ENCODE assay signal across 1 cellular context in the genomic region with DNA sequence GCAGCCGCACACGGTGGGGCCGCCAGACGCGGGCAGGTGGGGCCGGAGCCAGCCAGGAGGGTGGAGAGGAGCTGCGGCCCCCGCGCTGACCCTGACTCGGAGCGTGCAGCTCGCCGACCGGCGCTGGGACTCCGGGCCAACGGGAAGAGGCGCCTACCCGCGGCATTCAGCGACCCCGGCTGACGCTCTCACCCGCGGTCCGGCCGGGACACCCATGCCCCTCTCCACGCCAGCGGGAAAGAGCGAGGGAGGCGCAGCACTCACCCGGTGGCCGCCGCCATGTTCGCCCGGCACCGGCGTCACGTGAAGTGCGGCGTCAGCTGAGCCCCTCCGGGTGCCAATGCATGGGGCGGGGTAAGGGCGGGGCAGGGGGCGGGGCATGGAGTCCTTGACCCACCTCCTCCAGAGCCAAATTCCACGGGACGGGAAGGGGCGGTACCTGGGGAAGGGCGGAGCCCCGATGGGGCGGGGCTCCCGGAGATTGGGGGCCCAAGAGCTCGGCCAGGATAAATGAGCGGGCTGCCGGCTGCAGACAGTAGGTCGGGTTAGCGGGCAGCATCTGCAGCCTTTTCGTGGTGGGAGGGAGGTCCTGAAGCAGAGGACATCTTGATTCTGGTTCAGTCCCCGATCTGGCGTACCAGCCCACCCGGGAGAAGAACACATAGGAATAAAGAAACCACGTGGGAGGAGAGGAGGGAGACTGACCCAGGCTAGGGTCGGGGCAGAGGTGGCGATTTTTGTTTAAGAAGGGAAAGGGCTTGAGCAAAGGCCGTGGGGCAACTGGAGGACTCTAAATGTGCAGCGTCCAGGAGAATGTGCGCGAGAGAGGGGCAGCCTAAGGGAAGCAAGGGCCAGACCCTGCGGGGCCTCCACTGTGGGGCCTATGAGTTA.
TF ChIP-seq lines count a peak whose summit lies in the region.

A gene (minus strand): TSS at position 312 of the 891 bp plus-strand sequence. CDS start 31 bp downstream, at position 281.

TF ChIP-seq in HepG2, 621 proteins besides CTCF, POLR2A, EP300 and RAD21 (continued from another document and continues in another):
- TF ChIP-seq ZNF136 (CRISPR knock-in tag; IDR thresholded peaks at IDR 0.05; ENCODE audit: low read depth) (no peak), ZNF510 (CRISPR knock-in tag; IDR thresholded peaks at IDR 0.05; ENCODE audit: low read depth) (0 out of 2 replicates have a peak, but pooled peaks have one; percentile 50), MEIS2 (CRISPR knock-in tag; IDR thresholded peaks at IDR 0.05) (no peak), BORCS8-MEF2B (CRISPR knock-in tag; IDR thresholded peaks at IDR 0.05) (no peak; the same call in 1 of the 2 replicates), MAFK (conservative IDR thresholded peaks at IDR 0.05 in 1 of 2, IDR thresholded peaks at IDR 0.05 in 1 of 2; ENCODE audit: low read length in 2 of 2) (no peak), ZNF335 (CRISPR knock-in tag; IDR thresholded peaks at IDR 0.05) (no peak), ATF7-NPFF (CRISPR knock-in tag; IDR thresholded peaks at IDR 0.05; ENCODE audit: low read depth) (peak; percentile 55; the same call in 1 of the 2 replicates), ZNF34 (CRISPR knock-in tag; IDR thresholded peaks at IDR 0.05; ENCODE audit: borderline replicate concordance) (peak; percentile 67; the same call in 1 of the 2 replicates), KDM3A (CRISPR knock-in tag; IDR thresholded peaks at IDR 0.05; ENCODE audit: low read depth) (peak; percentile 20; the same call in 1 of the 2 replicates), ZMAT3 (CRISPR knock-in tag; conservative IDR thresholded peaks at IDR 0.05) (no peak; the same call in 1 of the 2 replicates), MYNN (CRISPR knock-in tag; IDR thresholded peaks at IDR 0.05; ENCODE audit: low read depth) (no peak), ZNF670 (CRISPR knock-in tag; IDR thresholded peaks at IDR 0.05; ENCODE audit: borderline replicate concordance) (0 out of 2 replicates have a peak, but pooled peaks have one; percentile 28), ZNF253 (CRISPR knock-in tag; IDR thresholded peaks at IDR 0.05; ENCODE audit: borderline replicate concordance) (peak; percentile 63; the same call in 1 of the 2 replicates), SIN3B (IDR thresholded peaks at IDR 0.05; ENCODE audit: low read length) (peak; percentile 92), FIP1L1 (IDR thresholded peaks at IDR 0.05; ENCODE audit: borderline replicate concordance, insufficient read depth, low read depth, low read length) (no peak), TBL1XR1 (IDR thresholded peaks at IDR 0.05; ENCODE audit: borderline replicate concordance, low read length, partially characterized antibody) (no peak), TARDBP (CRISPR knock-in tag; IDR thresholded peaks at IDR 0.05) (peak; percentile 43; the same call in 1 of the 2 replicates), ATRX (CRISPR knock-in tag; IDR thresholded peaks at IDR 0.05; ENCODE audit: borderline replicate concordance) (no peak), AGO2 (optimal IDR thresholded peaks at IDR 0.05; ENCODE audit: low read depth, low read length) (peak; percentile 53), NR2F2 (IDR thresholded peaks at IDR 0.05; ENCODE audit: borderline replicate concordance, low read depth) (no peak), RARG (CRISPR knock-in tag; IDR thresholded peaks at IDR 0.05; ENCODE audit: low read depth) (no peak), ZNF296 (CRISPR knock-in tag; conservative IDR thresholded peaks at IDR 0.05) (no peak), MEIS1 (CRISPR knock-in tag; IDR thresholded peaks at IDR 0.05; ENCODE audit: borderline replicate concordance) (0 out of 2 replicates have a peak, but pooled peaks have one; percentile 55), ZNF460 (CRISPR knock-in tag; IDR thresholded peaks at IDR 0.05; ENCODE audit: borderline replicate concordance) (no peak), NKX3-1 (CRISPR knock-in tag; IDR thresholded peaks at IDR 0.05) (no peak), ZNF776 (CRISPR knock-in tag; IDR thresholded peaks at IDR 0.05) (peak; percentile 48; the same call in 1 of the 2 replicates), ZSCAN31 (CRISPR knock-in tag; IDR thresholded peaks at IDR 0.05; ENCODE audit: low read depth) (0 out of 2 replicates have a peak, but pooled peaks have one; percentile 29), DR1 (CRISPR knock-in tag; IDR thresholded peaks at IDR 0.05) (peak; percentile 77), PCBP2 (optimal IDR thresholded peaks at IDR 0.05; ENCODE audit: low read depth, low read length, poor library complexity, severe bottlenecking) (no peak), GATA4 (IDR thresholded peaks at IDR 0.05; ENCODE audit: borderline replicate concordance, low read depth) (no peak), FOXO1 (CRISPR knock-in tag; IDR thresholded peaks at IDR 0.05) (peak; percentile 37; the same call in 1 of the 2 replicates)
- TF ChIP-seq, protein P1, sequence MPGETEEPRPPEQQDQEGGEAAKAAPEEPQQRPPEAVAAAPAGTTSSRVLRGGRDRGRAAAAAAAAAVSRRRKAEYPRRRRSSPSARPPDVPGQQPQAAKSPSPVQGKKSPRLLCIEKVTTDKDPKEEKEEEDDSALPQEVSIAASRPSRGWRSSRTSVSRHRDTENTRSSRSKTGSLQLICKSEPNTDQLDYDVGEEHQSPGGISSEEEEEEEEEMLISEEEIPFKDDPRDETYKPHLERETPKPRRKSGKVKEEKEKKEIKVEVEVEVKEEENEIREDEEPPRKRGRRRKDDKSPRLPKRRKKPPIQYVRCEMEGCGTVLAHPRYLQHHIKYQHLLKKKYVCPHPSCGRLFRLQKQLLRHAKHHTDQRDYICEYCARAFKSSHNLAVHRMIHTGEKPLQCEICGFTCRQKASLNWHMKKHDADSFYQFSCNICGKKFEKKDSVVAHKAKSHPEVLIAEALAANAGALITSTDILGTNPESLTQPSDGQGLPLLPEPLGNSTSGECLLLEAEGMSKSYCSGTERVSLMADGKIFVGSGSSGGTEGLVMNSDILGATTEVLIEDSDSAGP (CRISPR knock-in tag; IDR thresholded peaks at IDR 0.05; ENCODE audit: borderline replicate concordance): peak; percentile 46; the same call in 1 of the 2 replicates
- TF ChIP-seq, protein P2, sequence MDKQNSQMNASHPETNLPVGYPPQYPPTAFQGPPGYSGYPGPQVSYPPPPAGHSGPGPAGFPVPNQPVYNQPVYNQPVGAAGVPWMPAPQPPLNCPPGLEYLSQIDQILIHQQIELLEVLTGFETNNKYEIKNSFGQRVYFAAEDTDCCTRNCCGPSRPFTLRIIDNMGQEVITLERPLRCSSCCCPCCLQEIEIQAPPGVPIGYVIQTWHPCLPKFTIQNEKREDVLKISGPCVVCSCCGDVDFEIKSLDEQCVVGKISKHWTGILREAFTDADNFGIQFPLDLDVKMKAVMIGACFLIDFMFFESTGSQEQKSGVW (CRISPR knock-in tag; IDR thresholded peaks at IDR 0.05; ENCODE audit: borderline replicate concordance): no peak
- TF ChIP-seq, protein P3, sequence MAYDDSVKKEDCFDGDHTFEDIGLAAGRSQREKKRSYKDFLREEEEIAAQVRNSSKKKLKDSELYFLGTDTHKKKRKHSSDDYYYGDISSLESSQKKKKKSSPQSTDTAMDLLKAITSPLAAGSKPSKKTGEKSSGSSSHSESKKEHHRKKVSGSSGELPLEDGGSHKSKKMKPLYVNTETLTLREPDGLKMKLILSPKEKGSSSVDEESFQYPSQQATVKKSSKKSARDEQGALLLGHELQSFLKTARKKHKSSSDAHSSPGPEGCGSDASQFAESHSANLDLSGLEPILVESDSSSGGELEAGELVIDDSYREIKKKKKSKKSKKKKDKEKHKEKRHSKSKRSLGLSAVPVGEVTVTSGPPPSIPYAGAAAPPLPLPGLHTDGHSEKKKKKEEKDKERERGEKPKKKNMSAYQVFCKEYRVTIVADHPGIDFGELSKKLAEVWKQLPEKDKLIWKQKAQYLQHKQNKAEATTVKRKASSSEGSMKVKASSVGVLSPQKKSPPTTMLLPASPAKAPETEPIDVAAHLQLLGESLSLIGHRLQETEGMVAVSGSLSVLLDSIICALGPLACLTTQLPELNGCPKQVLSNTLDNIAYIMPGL (CRISPR knock-in tag; IDR thresholded peaks at IDR 0.05; ENCODE audit: borderline replicate concordance in 1 of 2, low read depth in 1 of 2): peak in 1 of 2 experiments; percentile 44; a peak in 1 of 4 replicates
- TF ChIP-seq, protein P4, sequence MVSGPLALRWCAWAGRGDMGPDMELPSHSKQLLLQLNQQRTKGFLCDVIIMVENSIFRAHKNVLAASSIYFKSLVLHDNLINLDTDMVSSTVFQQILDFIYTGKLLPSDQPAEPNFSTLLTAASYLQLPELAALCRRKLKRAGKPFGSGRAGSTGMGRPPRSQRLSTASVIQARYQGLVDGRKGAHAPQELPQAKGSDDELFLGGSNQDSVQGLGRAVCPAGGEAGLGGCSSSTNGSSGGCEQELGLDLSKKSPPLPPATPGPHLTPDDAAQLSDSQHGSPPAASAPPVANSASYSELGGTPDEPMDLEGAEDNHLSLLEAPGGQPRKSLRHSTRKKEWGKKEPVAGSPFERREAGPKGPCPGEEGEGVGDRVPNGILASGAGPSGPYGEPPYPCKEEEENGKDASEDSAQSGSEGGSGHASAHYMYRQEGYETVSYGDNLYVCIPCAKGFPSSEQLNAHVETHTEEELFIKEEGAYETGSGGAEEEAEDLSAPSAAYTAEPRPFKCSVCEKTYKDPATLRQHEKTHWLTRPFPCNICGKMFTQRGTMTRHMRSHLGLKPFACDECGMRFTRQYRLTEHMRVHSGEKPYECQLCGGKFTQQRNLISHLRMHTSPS (CRISPR knock-in tag; IDR thresholded peaks at IDR 0.05; ENCODE audit: low read depth): 0 out of 2 replicates have a peak, but pooled peaks have one; percentile 28
- TF ChIP-seq, protein P5, sequence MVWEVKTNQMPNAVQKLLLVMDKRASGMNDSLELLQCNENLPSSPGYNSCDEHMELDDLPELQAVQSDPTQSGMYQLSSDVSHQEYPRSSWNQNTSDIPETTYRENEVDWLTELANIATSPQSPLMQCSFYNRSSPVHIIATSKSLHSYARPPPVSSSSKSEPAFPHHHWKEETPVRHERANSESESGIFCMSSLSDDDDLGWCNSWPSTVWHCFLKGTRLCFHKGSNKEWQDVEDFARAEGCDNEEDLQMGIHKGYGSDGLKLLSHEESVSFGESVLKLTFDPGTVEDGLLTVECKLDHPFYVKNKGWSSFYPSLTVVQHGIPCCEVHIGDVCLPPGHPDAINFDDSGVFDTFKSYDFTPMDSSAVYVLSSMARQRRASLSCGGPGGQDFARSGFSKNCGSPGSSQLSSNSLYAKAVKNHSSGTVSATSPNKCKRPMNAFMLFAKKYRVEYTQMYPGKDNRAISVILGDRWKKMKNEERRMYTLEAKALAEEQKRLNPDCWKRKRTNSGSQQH (CRISPR knock-in tag; IDR thresholded peaks at IDR 0.05; ENCODE audit: low read depth): no peak
- TF ChIP-seq, protein P6, sequence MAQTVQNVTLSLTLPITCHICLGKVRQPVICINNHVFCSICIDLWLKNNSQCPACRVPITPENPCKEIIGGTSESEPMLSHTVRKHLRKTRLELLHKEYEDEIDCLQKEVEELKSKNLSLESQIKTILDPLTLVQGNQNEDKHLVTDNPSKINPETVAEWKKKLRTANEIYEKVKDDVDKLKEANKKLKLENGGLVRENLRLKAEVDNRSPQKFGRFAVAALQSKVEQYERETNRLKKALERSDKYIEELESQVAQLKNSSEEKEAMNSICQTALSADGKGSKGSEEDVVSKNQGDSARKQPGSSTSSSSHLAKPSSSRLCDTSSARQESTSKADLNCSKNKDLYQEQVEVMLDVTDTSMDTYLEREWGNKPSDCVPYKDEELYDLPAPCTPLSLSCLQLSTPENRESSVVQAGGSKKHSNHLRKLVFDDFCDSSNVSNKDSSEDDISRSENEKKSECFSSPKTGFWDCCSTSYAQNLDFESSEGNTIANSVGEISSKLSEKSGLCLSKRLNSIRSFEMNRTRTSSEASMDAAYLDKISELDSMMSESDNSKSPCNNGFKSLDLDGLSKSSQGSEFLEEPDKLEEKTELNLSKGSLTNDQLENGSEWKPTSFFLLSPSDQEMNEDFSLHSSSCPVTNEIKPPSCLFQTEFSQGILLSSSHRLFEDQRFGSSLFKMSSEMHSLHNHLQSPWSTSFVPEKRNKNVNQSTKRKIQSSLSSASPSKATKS (CRISPR knock-in tag; IDR thresholded peaks at IDR 0.05): no peak
- TF ChIP-seq, protein P7, sequence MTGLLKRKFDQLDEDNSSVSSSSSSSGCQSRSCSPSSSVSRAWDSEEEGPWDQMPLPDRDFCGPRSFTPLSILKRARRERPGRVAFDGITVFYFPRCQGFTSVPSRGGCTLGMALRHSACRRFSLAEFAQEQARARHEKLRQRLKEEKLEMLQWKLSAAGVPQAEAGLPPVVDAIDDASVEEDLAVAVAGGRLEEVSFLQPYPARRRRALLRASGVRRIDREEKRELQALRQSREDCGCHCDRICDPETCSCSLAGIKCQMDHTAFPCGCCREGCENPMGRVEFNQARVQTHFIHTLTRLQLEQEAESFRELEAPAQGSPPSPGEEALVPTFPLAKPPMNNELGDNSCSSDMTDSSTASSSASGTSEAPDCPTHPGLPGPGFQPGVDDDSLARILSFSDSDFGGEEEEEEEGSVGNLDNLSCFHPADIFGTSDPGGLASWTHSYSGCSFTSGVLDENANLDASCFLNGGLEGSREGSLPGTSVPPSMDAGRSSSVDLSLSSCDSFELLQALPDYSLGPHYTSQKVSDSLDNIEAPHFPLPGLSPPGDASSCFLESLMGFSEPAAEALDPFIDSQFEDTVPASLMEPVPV (CRISPR knock-in tag; IDR thresholded peaks at IDR 0.05): no peak
- TF ChIP-seq, protein P8, sequence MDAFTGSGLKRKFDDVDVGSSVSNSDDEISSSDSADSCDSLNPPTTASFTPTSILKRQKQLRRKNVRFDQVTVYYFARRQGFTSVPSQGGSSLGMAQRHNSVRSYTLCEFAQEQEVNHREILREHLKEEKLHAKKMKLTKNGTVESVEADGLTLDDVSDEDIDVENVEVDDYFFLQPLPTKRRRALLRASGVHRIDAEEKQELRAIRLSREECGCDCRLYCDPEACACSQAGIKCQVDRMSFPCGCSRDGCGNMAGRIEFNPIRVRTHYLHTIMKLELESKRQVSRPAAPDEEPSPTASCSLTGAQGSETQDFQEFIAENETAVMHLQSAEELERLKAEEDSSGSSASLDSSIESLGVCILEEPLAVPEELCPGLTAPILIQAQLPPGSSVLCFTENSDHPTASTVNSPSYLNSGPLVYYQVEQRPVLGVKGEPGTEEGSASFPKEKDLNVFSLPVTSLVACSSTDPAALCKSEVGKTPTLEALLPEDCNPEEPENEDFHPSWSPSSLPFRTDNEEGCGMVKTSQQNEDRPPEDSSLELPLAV (CRISPR knock-in tag; conservative IDR thresholded peaks at IDR 0.05; ENCODE audit: low read depth): no peak
- TF ChIP-seq, protein P9, sequence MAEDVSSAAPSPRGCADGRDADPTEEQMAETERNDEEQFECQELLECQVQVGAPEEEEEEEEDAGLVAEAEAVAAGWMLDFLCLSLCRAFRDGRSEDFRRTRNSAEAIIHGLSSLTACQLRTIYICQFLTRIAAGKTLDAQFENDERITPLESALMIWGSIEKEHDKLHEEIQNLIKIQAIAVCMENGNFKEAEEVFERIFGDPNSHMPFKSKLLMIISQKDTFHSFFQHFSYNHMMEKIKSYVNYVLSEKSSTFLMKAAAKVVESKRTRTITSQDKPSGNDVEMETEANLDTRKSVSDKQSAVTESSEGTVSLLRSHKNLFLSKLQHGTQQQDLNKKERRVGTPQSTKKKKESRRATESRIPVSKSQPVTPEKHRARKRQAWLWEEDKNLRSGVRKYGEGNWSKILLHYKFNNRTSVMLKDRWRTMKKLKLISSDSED (CRISPR knock-in tag; IDR thresholded peaks at IDR 0.05): no peak
- TF ChIP-seq, protein P10, sequence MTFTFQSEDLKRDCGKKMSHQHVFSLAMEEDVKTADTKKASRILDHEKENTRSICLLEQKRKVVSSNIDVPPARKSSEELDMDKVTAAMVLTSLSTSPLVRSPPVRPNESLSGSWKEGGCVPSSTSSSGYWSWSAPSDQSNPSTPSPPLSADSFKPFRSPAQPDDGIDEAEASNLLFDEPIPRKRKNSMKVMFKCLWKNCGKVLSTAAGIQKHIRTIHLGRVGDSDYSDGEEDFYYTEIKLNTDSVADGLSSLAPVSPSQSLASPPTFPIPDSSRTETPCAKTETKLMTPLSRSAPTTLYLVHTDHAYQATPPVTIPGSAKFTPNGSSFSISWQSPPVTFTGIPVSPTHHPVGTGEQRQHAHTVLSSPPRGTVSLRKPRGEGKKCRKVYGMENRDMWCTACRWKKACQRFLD (CRISPR knock-in tag; IDR thresholded peaks at IDR 0.05; ENCODE audit: borderline replicate concordance): peak; percentile 63; the same call in 1 of the 2 replicates
